In the genomic region with DNA sequence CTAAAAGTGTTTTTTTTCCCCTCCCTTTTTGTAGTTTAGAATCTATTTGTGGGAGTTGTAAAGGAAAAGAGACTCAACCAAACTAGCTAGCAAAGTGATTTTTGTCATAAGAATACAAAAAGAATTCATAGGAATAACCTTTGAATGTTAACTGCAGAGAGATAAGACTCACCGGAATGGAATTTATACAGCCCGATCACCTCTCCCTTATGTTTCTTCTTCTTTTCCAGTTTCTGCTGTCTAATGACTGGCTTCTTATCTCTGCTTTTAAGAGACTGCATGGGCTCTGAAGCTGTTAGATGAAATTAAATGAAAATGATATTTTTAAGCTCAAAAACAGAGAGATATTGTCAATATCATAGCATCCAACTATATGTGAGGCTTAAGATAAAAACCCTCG, we compare ENCODE assay signal across 17 cellular contexts.
DNase-seq lines count a peak whose midpoint lies in the region; ATAC-seq and TF ChIP-seq lines count a peak whose summit lies in the region.
"Had no signal": no experiment of that assay in that cellular context is flagged by ENCODE, and none has a peak within 500 bp of the region (broad histone marks: within the 10 kb centered on the region; RNA-seq: fewer than 3 reads in every experiment).

No MANE protein-coding gene starts in this region.

- H3K9me3 ChIP-seq in Caco-2: no peaks in the 10 kb centered on the region
- H3K9me3 ChIP-seq in hepatocyte (ENCODE audit: low read depth): no peaks in the 10 kb centered on the region
- no peaks in the 10 kb centered on the region for H3K9me3 ChIP-seq in psoas muscle
- H3K9me3 ChIP-seq: BE2C had no signal

- intact Hi-C loops in Caco-2 (cut with micrococcal nuclease; ENCODE audit: unreplicated experiment) (loop anchor here (1.0 kb wide), 1 partner anchor 44 kb away; no protein-coding TSS in a partner anchor), psoas muscle (cut with DNase I) (no loop called here)

- no peaks in the 10 kb centered on the region for H4K20me1 ChIP-seq in hepatocyte (ENCODE audit: insufficient read depth, poor library complexity, severe bottlenecking)

- POLR2A ChIA-PET in Caco-2 (lab: Charles Lee): no interaction called here

- peaks cover 16% of the 10 kb centered on the region for H3K4me1 ChIP-seq in Caco-2
- H3K4me1 ChIP-seq in hepatocyte (ENCODE audit: insufficient read depth): no peaks in the 10 kb centered on the region
- no peaks in the 10 kb centered on the region for H3K4me1 ChIP-seq in psoas muscle
- H3K4me1 ChIP-seq: BE2C had no signal

- no peaks in the 10 kb centered on the region for H3K79me2 ChIP-seq in hepatocyte

- ATAC-seq in omental fat pad (ENCODE audit: low FRiP score) (peak; percentile 51), HG03571 (IDR thresholded peaks at IDR 0.05; ENCODE audit: unreplicated experiment) (no peak), GM18867 (IDR thresholded peaks at IDR 0.05; ENCODE audit: unreplicated experiment) (no peak), psoas muscle (no peak)
- ATAC-seq: GM12878 had no signal

- H3K27me3 ChIP-seq in Caco-2 (replicated peaks; ENCODE audit: control insufficient read depth, insufficient read depth, low read length) (no peaks in the 10 kb centered on the region), hepatocyte (no peaks in the 10 kb centered on the region), psoas muscle (ENCODE audit: insufficient read depth in 3 of 3, low read length in 2 of 3) (no peaks in the 10 kb centered on the region)
- H3K27me3 ChIP-seq: BE2C had no signal

- no peak overlapping the region for H3K4me3 ChIP-seq in Caco-2 (ENCODE audit: low read depth, low read length)
- H3K4me3 ChIP-seq in hepatocyte: no peak overlapping the region
- no peak overlapping the region for H3K4me3 ChIP-seq in psoas muscle
- H3K4me3 ChIP-seq: GM12878 had no signal

- peak overlapping the region; percentile 1 for H3K4me2 ChIP-seq in hepatocyte

- DNase-seq in Caco-2 (peak in 1 of 2 experiments; percentile 41), LoVo (ENCODE audit: low spot score) (peak; percentile 15), hepatocyte (ENCODE audit: low spot score) (peak; percentile 7), omental fat pad (ENCODE audit: low spot score) (no peak), psoas muscle (no peak)
- DNase-seq: ACHN; BE2C; C1 segment of cervical spinal cord; CD4-positive, alpha-beta T cell; DMS79 treated with DMSO at 0.1 percent for 48 hours; H9; IMR-90; KBM-7 had no signal

- no peaks in the 10 kb centered on the region for H3K36me3 Mint-ChIP-seq in Caco-2 (ENCODE audit: insufficient read depth, unreplicated experiment)

- CTCF ChIA-PET in Caco-2 (lab: Charles Lee): no interaction called here

- no TSS peak for BruUV-seq in Caco-2 (replicated peaks; lab: Mats Ljungman, UMichigan)

- peak overlapping the region; percentile 50 for H3K4me3 Mint-ChIP-seq in Caco-2 (ENCODE audit: unreplicated experiment)
- H3K4me3 Mint-ChIP-seq: CD4-positive, alpha-beta T cell; H9 had no signal

- H3K27me3 Mint-ChIP-seq in Caco-2 (ENCODE audit: insufficient read depth, unreplicated experiment): peaks cover 3% of the 10 kb centered on the region
- H3K27me3 Mint-ChIP-seq: CD4-positive, alpha-beta T cell had no signal

- H3K9me3 Mint-ChIP-seq in Caco-2 (ENCODE audit: unreplicated experiment): no peaks in the 10 kb centered on the region
- H3K9me3 Mint-ChIP-seq: CD4-positive, alpha-beta T cell; H9 had no signal

- no peaks in the 10 kb centered on the region for H3K9me2 ChIP-seq in hepatocyte (replicated peaks; ENCODE audit: insufficient read depth)

- WGBS in hepatocyte (ENCODE audit: low lambda C conversion rate, missing lambda C conversion rate): 17% methylated on average over 3 of the region's 3 CpGs
- 53 to 76% (median 73%) methylated on average over 3 of the region's 3 CpGs for WGBS in psoas muscle, 3 donors

- no peaks in the 10 kb centered on the region for H3K36me3 ChIP-seq in Caco-2 (ENCODE audit: control insufficient read depth, insufficient read depth, low read length)
- H3K36me3 ChIP-seq in hepatocyte (replicated peaks; ENCODE audit: insufficient read depth, low read depth): no peaks in the 10 kb centered on the region
- no peaks in the 10 kb centered on the region for H3K36me3 ChIP-seq in psoas muscle (ENCODE audit: insufficient read depth in 1 of 2, low read depth in 1 of 2)
- H3K36me3 ChIP-seq: BE2C had no signal

- peaks cover 23% of the 10 kb centered on the region for H3K4me1 Mint-ChIP-seq in Caco-2 (ENCODE audit: low read depth, unreplicated experiment)
- H3K4me1 Mint-ChIP-seq: H9 had no signal

- no peak overlapping the region for H2AFZ ChIP-seq in hepatocyte

- TF ChIP-seq CTCF in Caco-2 (IDR thresholded peaks at IDR 0.05; ENCODE audit: insufficient read depth in 1 of 2, low read depth in 1 of 2, low read length in 1 of 2, severe bottlenecking in 1 of 2, unreplicated experiment in 1 of 2): no peak
- TF ChIP-seq CTCF in hepatocyte (IDR thresholded peaks at IDR 0.05; ENCODE audit: poor library complexity): no peak
- TF ChIP-seq CTCF in omental fat pad (IDR thresholded peaks at IDR 0.05): no peak
- no peak for TF ChIP-seq CTCF in psoas muscle (IDR thresholded peaks at IDR 0.05)

- peak overlapping the region; percentile 72 for H3K27ac Mint-ChIP-seq in Caco-2 (ENCODE audit: unreplicated experiment)
- H3K27ac Mint-ChIP-seq: CD4-positive, alpha-beta T cell; H9 had no signal

- H3K27ac ChIP-seq in hepatocyte (peak overlapping the region; percentile 40), psoas muscle (no peak overlapping the region)
- H3K27ac ChIP-seq: HL-60 had no signal

Comparison
In these comparisons a context has a peak if more than half of its experiments do, and no peak if none do; other contexts are left out.
1. DNase-seq: peak in LoVo (single experiment) and hepatocyte (single experiment); none in omental fat pad (single experiment) and psoas muscle (0 of 2).